In the genomic region with DNA sequence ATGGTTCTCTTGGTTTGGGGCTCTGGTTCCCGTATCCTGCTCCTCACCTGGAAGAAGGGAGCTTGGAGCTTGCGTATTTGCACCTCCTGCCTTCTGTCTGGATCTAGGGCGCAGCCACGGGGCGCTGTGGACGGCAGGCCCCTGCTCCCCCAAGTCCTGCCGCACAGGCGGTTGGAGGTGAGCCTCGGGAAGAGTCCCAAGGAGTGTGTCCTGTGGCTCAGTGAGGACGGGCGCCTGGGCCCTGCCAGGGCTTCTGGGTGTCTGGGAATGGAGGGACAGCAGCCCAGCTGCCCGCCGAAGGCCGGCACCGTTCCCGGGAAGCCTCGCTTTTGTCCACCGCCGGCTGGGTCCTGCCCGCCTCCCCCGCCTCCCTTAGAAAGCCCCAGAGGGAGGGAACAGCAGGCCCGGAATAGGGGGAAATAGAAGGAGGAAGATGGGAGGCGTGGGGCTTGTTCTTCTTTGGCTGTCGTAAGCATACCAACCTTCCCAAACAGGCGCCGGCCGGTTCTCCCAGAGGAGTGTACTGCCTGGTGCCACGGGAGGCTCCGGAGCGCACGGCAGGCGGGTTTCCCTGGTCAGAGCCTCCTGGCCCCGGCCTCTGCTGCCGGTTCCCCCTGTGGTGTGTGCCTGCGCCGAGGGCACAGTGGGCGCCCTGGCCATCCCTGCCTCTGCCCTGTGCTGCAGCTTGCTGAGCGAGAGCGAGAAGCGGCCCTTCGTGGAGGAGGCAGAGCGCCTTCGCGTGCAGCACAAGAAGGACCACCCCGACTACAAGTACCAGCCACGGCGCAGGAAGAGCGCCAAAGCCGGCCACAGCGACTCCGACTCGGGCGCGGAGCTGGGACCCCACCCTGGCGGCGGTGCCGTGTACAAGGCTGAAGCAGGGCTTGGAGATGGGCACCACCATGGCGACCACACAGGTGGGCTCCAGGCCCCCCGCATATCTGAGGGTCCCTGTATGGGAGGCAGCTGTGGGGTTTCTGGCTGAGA, we compare ENCODE assay signal across 2 cellular contexts.
TF ChIP-seq lines count a peak whose summit lies in the region.

No MANE protein-coding gene starts in this region.

TF ChIP-seq in SK-N-SH, 30 proteins besides CTCF, POLR2A, EP300 and RAD21 (continued from another document):
- TF ChIP-seq, protein P1, sequence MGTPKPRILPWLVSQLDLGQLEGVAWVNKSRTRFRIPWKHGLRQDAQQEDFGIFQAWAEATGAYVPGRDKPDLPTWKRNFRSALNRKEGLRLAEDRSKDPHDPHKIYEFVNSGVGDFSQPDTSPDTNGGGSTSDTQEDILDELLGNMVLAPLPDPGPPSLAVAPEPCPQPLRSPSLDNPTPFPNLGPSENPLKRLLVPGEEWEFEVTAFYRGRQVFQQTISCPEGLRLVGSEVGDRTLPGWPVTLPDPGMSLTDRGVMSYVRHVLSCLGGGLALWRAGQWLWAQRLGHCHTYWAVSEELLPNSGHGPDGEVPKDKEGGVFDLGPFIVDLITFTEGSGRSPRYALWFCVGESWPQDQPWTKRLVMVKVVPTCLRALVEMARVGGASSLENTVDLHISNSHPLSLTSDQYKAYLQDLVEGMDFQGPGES (IDR thresholded peaks at IDR 0.05; ENCODE audit: low read depth, low read length) = no peak
- no peak for TF ChIP-seq TAF1 (IDR thresholded peaks at IDR 0.05; ENCODE audit: borderline replicate concordance, low read depth, low read length)
- TF ChIP-seq NFIC (IDR thresholded peaks at IDR 0.05; ENCODE audit: borderline replicate concordance) = no peak
- no peak for TF ChIP-seq YY1 (IDR thresholded peaks at IDR 0.05; ENCODE audit: low read depth)
- no peak for TF ChIP-seq JUND (IDR thresholded peaks at IDR 0.05)
- no peak for TF ChIP-seq MEF2A (IDR thresholded peaks at IDR 0.05; ENCODE audit: borderline replicate concordance, low read depth)
- TF ChIP-seq TCF12 (IDR thresholded peaks at IDR 0.05) = no peak
- TF ChIP-seq FOXJ3 (CRISPR knock-in tag; IDR thresholded peaks at IDR 0.05) = no peak
- TF ChIP-seq, protein P2, sequence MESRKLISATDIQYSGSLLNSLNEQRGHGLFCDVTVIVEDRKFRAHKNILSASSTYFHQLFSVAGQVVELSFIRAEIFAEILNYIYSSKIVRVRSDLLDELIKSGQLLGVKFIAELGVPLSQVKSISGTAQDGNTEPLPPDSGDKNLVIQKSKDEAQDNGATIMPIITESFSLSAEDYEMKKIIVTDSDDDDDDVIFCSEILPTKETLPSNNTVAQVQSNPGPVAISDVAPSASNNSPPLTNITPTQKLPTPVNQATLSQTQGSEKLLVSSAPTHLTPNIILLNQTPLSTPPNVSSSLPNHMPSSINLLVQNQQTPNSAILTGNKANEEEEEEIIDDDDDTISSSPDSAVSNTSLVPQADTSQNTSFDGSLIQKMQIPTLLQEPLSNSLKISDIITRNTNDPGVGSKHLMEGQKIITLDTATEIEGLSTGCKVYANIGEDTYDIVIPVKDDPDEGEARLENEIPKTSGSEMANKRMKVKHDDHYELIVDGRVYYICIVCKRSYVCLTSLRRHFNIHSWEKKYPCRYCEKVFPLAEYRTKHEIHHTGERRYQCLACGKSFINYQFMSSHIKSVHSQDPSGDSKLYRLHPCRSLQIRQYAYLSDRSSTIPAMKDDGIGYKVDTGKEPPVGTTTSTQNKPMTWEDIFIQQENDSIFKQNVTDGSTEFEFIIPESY (IDR thresholded peaks at IDR 0.05; ENCODE audit: borderline replicate concordance, low read depth) = no peak
- no peak for TF ChIP-seq SMC3 (IDR thresholded peaks at IDR 0.05; ENCODE audit: low read depth, low read length)
- TF ChIP-seq FOXM1 (IDR thresholded peaks at IDR 0.05; ENCODE audit: low read depth) = no peak

TF ChIP-seq in SK-N-SH treated with all-trans-retinoic acid at 6 μM for 48 hours, 23 proteins besides CTCF, POLR2A, EP300 and RAD21 (continued from another document):
- TF ChIP-seq, protein P3, sequence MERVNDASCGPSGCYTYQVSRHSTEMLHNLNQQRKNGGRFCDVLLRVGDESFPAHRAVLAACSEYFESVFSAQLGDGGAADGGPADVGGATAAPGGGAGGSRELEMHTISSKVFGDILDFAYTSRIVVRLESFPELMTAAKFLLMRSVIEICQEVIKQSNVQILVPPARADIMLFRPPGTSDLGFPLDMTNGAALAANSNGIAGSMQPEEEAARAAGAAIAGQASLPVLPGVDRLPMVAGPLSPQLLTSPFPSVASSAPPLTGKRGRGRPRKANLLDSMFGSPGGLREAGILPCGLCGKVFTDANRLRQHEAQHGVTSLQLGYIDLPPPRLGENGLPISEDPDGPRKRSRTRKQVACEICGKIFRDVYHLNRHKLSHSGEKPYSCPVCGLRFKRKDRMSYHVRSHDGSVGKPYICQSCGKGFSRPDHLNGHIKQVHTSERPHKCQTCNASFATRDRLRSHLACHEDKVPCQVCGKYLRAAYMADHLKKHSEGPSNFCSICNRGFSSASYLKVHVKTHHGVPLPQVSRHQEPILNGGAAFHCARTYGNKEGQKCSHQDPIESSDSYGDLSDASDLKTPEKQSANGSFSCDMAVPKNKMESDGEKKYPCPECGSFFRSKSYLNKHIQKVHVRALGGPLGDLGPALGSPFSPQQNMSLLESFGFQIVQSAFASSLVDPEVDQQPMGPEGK (CRISPR knock-in tag; IDR thresholded peaks at IDR 0.05; ENCODE audit: borderline replicate concordance) = no peak
- TF ChIP-seq, protein P4, sequence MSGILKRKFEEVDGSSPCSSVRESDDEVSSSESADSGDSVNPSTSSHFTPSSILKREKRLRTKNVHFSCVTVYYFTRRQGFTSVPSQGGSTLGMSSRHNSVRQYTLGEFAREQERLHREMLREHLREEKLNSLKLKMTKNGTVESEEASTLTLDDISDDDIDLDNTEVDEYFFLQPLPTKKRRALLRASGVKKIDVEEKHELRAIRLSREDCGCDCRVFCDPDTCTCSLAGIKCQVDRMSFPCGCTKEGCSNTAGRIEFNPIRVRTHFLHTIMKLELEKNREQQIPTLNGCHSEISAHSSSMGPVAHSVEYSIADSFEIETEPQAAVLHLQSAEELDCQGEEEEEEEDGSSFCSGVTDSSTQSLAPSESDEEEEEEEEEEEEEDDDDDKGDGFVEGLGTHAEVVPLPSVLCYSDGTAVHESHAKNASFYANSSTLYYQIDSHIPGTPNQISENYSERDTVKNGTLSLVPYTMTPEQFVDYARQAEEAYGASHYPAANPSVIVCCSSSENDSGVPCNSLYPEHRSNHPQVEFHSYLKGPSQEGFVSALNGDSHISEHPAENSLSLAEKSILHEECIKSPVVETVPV (CRISPR knock-in tag; IDR thresholded peaks at IDR 0.05) = no peak
